ENCODE assay signal across 20 cellular contexts in the genomic region with DNA sequence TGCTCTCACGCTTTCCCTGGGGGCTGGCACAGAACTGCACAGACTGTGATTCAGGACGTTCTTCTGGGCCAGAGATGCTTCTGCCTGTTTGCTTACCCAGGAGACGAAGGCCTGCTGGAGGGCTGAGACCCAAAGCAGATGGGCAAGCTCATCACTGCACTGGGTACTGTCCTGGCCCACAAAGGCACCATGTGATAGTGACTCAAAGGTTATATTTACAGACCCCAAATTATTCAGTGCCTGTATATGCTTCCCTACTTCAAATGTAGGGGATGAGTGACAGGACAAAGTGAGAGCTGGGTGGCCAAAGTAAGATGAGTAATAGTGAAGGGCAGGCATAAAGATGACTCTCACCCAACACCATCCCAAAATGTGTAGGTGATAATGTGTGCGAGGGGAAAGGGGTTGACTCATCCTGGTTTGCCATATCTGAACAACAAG.
DNase-seq lines count a peak whose midpoint lies in the region; ATAC-seq, FAIRE-seq and TF ChIP-seq lines count a peak whose summit lies in the region.
"Had no signal": no experiment of that assay in that cellular context is flagged by ENCODE, and none has a peak within 500 bp of the region (broad histone marks: within the 10 kb centered on the region; RNA-seq: fewer than 3 reads in every experiment).

No MANE protein-coding gene starts in this region.

- no peak for TF ChIP-seq EP300 in gastroesophageal sphincter (IDR thresholded peaks at IDR 0.05)

- peak; percentile 93 for ATAC-seq in activated CD4-positive, alpha-beta T cell treated with anti-CD3 and anti-CD28 coated beads for 36 hours
- no peak for ATAC-seq in GM19452 (IDR thresholded peaks at IDR 0.05; ENCODE audit: unreplicated experiment)
- no peak for ATAC-seq in gastroesophageal sphincter
- ATAC-seq: CD8-positive, alpha-beta T cell had no signal

- POLR2A ChIA-PET in activated CD4-positive, alpha-beta T cell treated with anti-CD3 and anti-CD28 coated beads for 36 hours (lab: Charles Lee) = interaction anchor here (1.0 kb wide), 1 partner anchor 592 kb away, joined by 5 read pairs; no protein-coding TSS in a partner anchor

- peaks cover 7% of the 10 kb centered on the region for H3K27me3 Mint-ChIP-seq in activated CD4-positive, alpha-beta T cell treated with anti-CD3 and anti-CD28 coated beads for 36 hours
- H3K27me3 Mint-ChIP-seq in activated naive CD8-positive, alpha-beta T cell treated with anti-CD3 and anti-CD28 coated beads for 36 hours = peaks cover 9% of the 10 kb centered on the region

- no peak for TF ChIP-seq POLR2A in H54 (IDR thresholded peaks at IDR 0.05; ENCODE audit: low read depth, low read length)
- no peak for TF ChIP-seq POLR2A in gastroesophageal sphincter (IDR thresholded peaks at IDR 0.05)

- CTCF ChIA-PET in activated CD4-positive, alpha-beta T cell treated with anti-CD3 and anti-CD28 coated beads for 36 hours (lab: Charles Lee) = interaction anchor here (1.0 to 1.5 kb wide), 3 partner anchors 14 to 473 kb away, joined by 3 to 4 read pairs (median 3); no protein-coding TSS in a partner anchor

- H3K4me3 ChIP-seq in gastroesophageal sphincter = no peak overlapping the region
- H3K4me3 ChIP-seq: left ventricle myocardium inferior had no signal

- no peak overlapping the region for H3K27ac Mint-ChIP-seq in activated CD4-positive, alpha-beta T cell treated with anti-CD3 and anti-CD28 coated beads for 36 hours
- H3K27ac Mint-ChIP-seq in activated naive CD8-positive, alpha-beta T cell treated with anti-CD3 and anti-CD28 coated beads for 36 hours = peak overlapping the region; percentile 88
- H3K27ac Mint-ChIP-seq: CD8-positive, alpha-beta T cell; nephron progenitor cell; stimulated activated naive B cell treated with anti-CD40 and anti-IgM and Interleukin-4, amounts not matched to agents 10 μg/mL and 1 μg/mL and 100 μg/mL, for 72 hours had no signal

- no peak for TF ChIP-seq CTCF in gastroesophageal sphincter (IDR thresholded peaks at IDR 0.05)

- H3K4me1 Mint-ChIP-seq in activated CD4-positive, alpha-beta T cell treated with anti-CD3 and anti-CD28 coated beads for 36 hours = peaks cover 18% of the 10 kb centered on the region
- H3K4me1 Mint-ChIP-seq in activated naive CD8-positive, alpha-beta T cell treated with anti-CD3 and anti-CD28 coated beads for 36 hours = peaks cover 42% of the 10 kb centered on the region

- H3K27ac ChIP-seq in gastroesophageal sphincter = no peak overlapping the region
- H3K27ac ChIP-seq: left ventricle myocardium inferior had no signal

- intact Hi-C loops in activated CD4-positive, alpha-beta T cell treated with anti-CD3 and anti-CD28 coated beads for 36 hours (cut with DNase I, micrococcal nuclease) = loop anchor here in 1 of 2 experiments (1.0 kb wide), 1 partner anchor 23 kb away; no protein-coding TSS in a partner anchor

- no peak overlapping the region for H3K4me3 Mint-ChIP-seq in activated CD4-positive, alpha-beta T cell treated with anti-CD3 and anti-CD28 coated beads for 36 hours
- H3K4me3 Mint-ChIP-seq in activated naive CD8-positive, alpha-beta T cell treated with anti-CD3 and anti-CD28 coated beads for 36 hours = no peak overlapping the region
- H3K4me3 Mint-ChIP-seq: CD8-positive, alpha-beta T cell; nephron progenitor cell; stimulated activated naive B cell treated with anti-CD40 and anti-IgM and Interleukin-4, amounts not matched to agents 10 μg/mL and 1 μg/mL and 100 μg/mL, for 72 hours had no signal

- peak; percentile 33 for DNase-seq in activated CD4-positive, alpha-beta T cell treated with anti-CD3 and anti-CD28 coated beads for 36 hours
- DNase-seq in activated CD4-positive, alpha-beta T cell treated with anti-CD3 and anti-CD28 coated beads for 4 hours = no peak
- DNase-seq in H54 (ENCODE audit: insufficient read length, low spot score) (no peak), kidney tubule cell (ENCODE audit: low spot score) (peak; percentile 26), midbrain (lab: John Stamatoyannopoulos, UW) (no peak)
- peak; percentile 38 for DNase-seq in activated naive CD8-positive, alpha-beta T cell treated with anti-CD3 and anti-CD28 coated beads for 36 hours
- DNase-seq: ACHN; CD8-positive, alpha-beta T cell; GDM1; left ventricle myocardium inferior; NCI-H2107; NCI-H774; nephron progenitor cell; right cardiac atrium; stimulated activated CD4-positive, alpha-beta T cell treated with anti-CD3 and anti-CD28 coated beads, Interleukin-4, amount 100 ng/mL, for 4 hours; stimulated activated naive B cell treated with anti-CD40 and anti-IgM and Interleukin-4, amounts not matched to agents 10 μg/mL and 1 μg/mL and 100 μg/mL, for 72 hours had no signal

- peaks cover 0 to 10% (median 0%) of the 10 kb centered on the region in 3 donors for H3K4me1 ChIP-seq in gastroesophageal sphincter

- 72 to 76% methylated on average over 4 of the region's 4 CpGs for WGBS in gastroesophageal sphincter (ENCODE audit: low coverage in 1 of 2), 2 donors

- H3K9me3 ChIP-seq in gastroesophageal sphincter = no peaks in the 10 kb centered on the region
- H3K9me3 ChIP-seq: left ventricle myocardium inferior had no signal

- FAIRE-seq in H54 (lab: Jason Lieb, UNC) = peak; percentile 70
- FAIRE-seq: colon, HTR-8/SVneo had no signal

- no peaks in the 10 kb centered on the region for H3K36me3 ChIP-seq in gastroesophageal sphincter
- H3K36me3 ChIP-seq: left ventricle myocardium inferior had no signal

- no peaks in the 10 kb centered on the region for H3K9me3 Mint-ChIP-seq in activated CD4-positive, alpha-beta T cell treated with anti-CD3 and anti-CD28 coated beads for 36 hours (ENCODE audit: low read depth)
- no peaks in the 10 kb centered on the region for H3K9me3 Mint-ChIP-seq in activated naive CD8-positive, alpha-beta T cell treated with anti-CD3 and anti-CD28 coated beads for 36 hours
- H3K9me3 Mint-ChIP-seq: CD8-positive, alpha-beta T cell; nephron progenitor cell; stimulated activated naive B cell treated with anti-CD40 and anti-IgM and Interleukin-4, amounts not matched to agents 10 μg/mL and 1 μg/mL and 100 μg/mL, for 72 hours had no signal

- H3K27me3 ChIP-seq in gastroesophageal sphincter = no peaks in the 10 kb centered on the region

- no peaks in the 10 kb centered on the region for H3K36me3 Mint-ChIP-seq in activated CD4-positive, alpha-beta T cell treated with anti-CD3 and anti-CD28 coated beads for 36 hours (ENCODE audit: low read depth)
- H3K36me3 Mint-ChIP-seq in activated naive CD8-positive, alpha-beta T cell treated with anti-CD3 and anti-CD28 coated beads for 36 hours = no peaks in the 10 kb centered on the region
- H3K36me3 Mint-ChIP-seq: CD8-positive, alpha-beta T cell; stimulated activated naive B cell treated with anti-CD40 and anti-IgM and Interleukin-4, amounts not matched to agents 10 μg/mL and 1 μg/mL and 100 μg/mL, for 72 hours had no signal

Comparison
In these comparisons a context has a peak if more than half of its experiments do, and no peak if none do; other contexts are left out.
1. DNase-seq: peak in activated CD4-positive, alpha-beta T cell treated with anti-CD3 and anti-CD28 coated beads for 36 hours (single experiment), activated naive CD8-positive, alpha-beta T cell treated with anti-CD3 and anti-CD28 coated beads for 36 hours (single experiment) and kidney tubule cell (single experiment); none in activated CD4-positive, alpha-beta T cell treated with anti-CD3 and anti-CD28 coated beads for 4 hours (0 of 2), H54 (single experiment) and midbrain (single experiment).